ENCODE assay signal across 12 cellular contexts in the genomic region with DNA sequence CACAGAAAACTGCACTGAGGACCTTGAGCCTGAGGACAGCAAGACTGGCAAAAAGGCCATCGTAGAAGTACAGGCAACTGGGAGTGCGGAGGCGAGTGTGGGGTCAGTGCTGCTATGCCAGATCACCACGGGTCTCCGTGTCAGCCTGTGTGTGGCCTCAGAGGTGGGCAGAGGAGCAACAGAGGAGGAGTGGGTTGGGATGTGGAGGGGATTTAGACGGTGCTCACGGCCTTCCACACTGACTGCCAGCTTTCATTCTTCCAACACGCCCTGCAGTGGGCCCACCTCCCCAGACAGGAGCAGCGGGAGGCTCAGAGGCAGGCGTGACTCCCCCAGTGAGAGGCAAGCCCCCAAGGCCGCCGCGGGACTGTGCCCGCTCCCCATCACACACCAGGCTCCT. TPM values are rescaled to one million over a fixed set of nuclear protein-coding genes. Genes with fewer than 3 reads are reported as not detected.
A peak's percentile ranks its signal among the peaks of the same experiment; 100 is the strongest.
DNase-seq lines count a peak whose midpoint lies in the region; ATAC-seq and TF ChIP-seq lines count a peak whose summit lies in the region.
"Had no signal": no experiment of that assay in that cellular context is flagged by ENCODE, and none has a peak within 500 bp of the region (broad histone marks: within the 10 kb centered on the region; RNA-seq: fewer than 3 reads in every experiment).

No MANE protein-coding gene starts in this region.

- H3K36me3 Mint-ChIP-seq in WTC11: no peaks in the 10 kb centered on the region

- H2BK120ac ChIP-seq in mesendoderm (ENCODE audit: low read depth, low read length): peak overlapping the region; percentile 48

- H3K23ac ChIP-seq in mesendoderm (ENCODE audit: low read length): no peak overlapping the region

- H3K4me3 Mint-ChIP-seq in WTC11: no peak overlapping the region

- no peak overlapping the region for H2BK15ac ChIP-seq in mesendoderm (replicated peaks; ENCODE audit: low read depth)

- H3K4ac ChIP-seq in mesendoderm (ENCODE audit: low read depth, low read length): peak overlapping the region; percentile 8

- peaks cover 7% of the 10 kb centered on the region for H3K27me3 Mint-ChIP-seq in WTC11 (ENCODE audit: low read depth)

- H3K4me2 ChIP-seq in mesendoderm (ENCODE audit: low read length): no peak overlapping the region

- H3K4me1 ChIP-seq in mesendoderm (ENCODE audit: control insufficient read depth, low read depth, low read length) (peaks cover 33% of the 10 kb centered on the region), spleen (peaks cover 18 to 60% (median 44%) of the 10 kb centered on the region in 6 donors)

- H3K79me2 ChIP-seq in mesendoderm (ENCODE audit: control insufficient read depth, insufficient read depth, low read length): no peaks in the 10 kb centered on the region

- POLR2A ChIA-PET in WTC11 (lab: Charles Lee): interaction anchor here (1.1 to 1.3 kb wide), 2 partner anchors 13 to 14 kb away, joined by 3 read pairs; no protein-coding TSS in a partner anchor

- H3K4me1 Mint-ChIP-seq in WTC11: peaks cover 51% of the 10 kb centered on the region

- no peaks in the 10 kb centered on the region for H3K79me1 ChIP-seq in mesendoderm (ENCODE audit: low read length)

- no peaks in the 10 kb centered on the region for H3K9me3 ChIP-seq in spleen
- H3K9me3 ChIP-seq: esophagus squamous epithelium had no signal

- intact Hi-C loops in spleen (cut with DNase I; ENCODE audit: low total_unique reads): no loop called here

- H3K36me3 ChIP-seq in H7 (replicated peaks; ENCODE audit: control insufficient read depth, insufficient read depth, low read length) (no peaks in the 10 kb centered on the region), mesendoderm (ENCODE audit: control insufficient read depth, insufficient read depth, low read length) (no peaks in the 10 kb centered on the region), spleen (no peaks in the 10 kb centered on the region)
- H3K36me3 ChIP-seq: esophagus squamous epithelium had no signal

- no CpG with 5 or more reads among the region's 14 CpGs for WGBS in mesendoderm (ENCODE audit: extremely low coverage, insufficient coverage, low lambda C conversion rate)
- WGBS in spleen, 5 donors: 70 to 79% (median 77%) methylated on average over 14 of the region's 14 CpGs

- peak overlapping the region; percentile 79 for H2BK5ac ChIP-seq in mesendoderm (ENCODE audit: low read length)

- H3K27ac ChIP-seq in mesendoderm (ENCODE audit: low read depth, low read length): peak overlapping the region; percentile 15
- peak overlapping the region in 1 of 8 donors; percentile 21 for H3K27ac ChIP-seq in spleen
- H3K27ac ChIP-seq: esophagus squamous epithelium, HL-60 had no signal

- no peak overlapping the region for H4K8ac ChIP-seq in mesendoderm (ENCODE audit: low read depth, low read length)

- H3K9me3 Mint-ChIP-seq in WTC11: no peaks in the 10 kb centered on the region

- DNase-seq in H7 (peak; percentile 48), WTC11 (ENCODE audit: low spot score) (peak; percentile 11), mesendoderm (no peak), spleen (peak; percentile 63), NCI-H446 (lab: John Stamatoyannopoulos, UW) (no peak), HuH-7 (ENCODE audit: low spot score) (no peak)
- DNase-seq: esophagus squamous epithelium, KG1, NCI-H2081 treated with DMSO at 0.1 percent for 48 hours, T-helper 9 cell had no signal

- peak overlapping the region; percentile 17 for H3K18ac ChIP-seq in mesendoderm (ENCODE audit: low read length)

- TF ChIP-seq CTCF in WTC11 (IDR thresholded peaks at IDR 0.05) (no peak), spleen (IDR thresholded peaks at IDR 0.05 in 8 of 11, conservative IDR thresholded peaks at IDR 0.05 in 3 of 11) (no peak)

- no peak for TF ChIP-seq POLR2A in spleen (IDR thresholded peaks at IDR 0.05)

- CTCF ChIA-PET in WTC11 (lab: Charles Lee): interaction anchor here (0.6 to 1.7 kb wide), 23 partner anchors 10 to 387 kb away, joined by 3 to 15 read pairs (median 4); no protein-coding TSS in a partner anchor

- peak overlapping the region; percentile 75 for H3K56ac ChIP-seq in mesendoderm (ENCODE audit: low read length)

- peak overlapping the region; percentile 1 for H2AK5ac ChIP-seq in mesendoderm (ENCODE audit: low read length)

- peak overlapping the region; percentile 25 for H3K9ac ChIP-seq in mesendoderm (ENCODE audit: low read length)

- no peak overlapping the region for H4K5ac ChIP-seq in mesendoderm (ENCODE audit: low read length)

- H3K4me3 ChIP-seq in H7 (ENCODE audit: insufficient read depth, low read depth, low read length) (no peak overlapping the region), mesendoderm (ENCODE audit: low read length) (no peak overlapping the region), spleen (no peak overlapping the region)
- H3K4me3 ChIP-seq: esophagus squamous epithelium had no signal

- no peak for ATAC-seq in WTC11
- ATAC-seq in HG03457 (IDR thresholded peaks at IDR 0.05; ENCODE audit: unreplicated experiment): no peak

- no peak overlapping the region for H3K27ac Mint-ChIP-seq in WTC11

- H3K27me3 ChIP-seq in H7 (ENCODE audit: control insufficient read depth, insufficient read depth, low read length): no peaks in the 10 kb centered on the region
- H3K27me3 ChIP-seq in mesendoderm (ENCODE audit: insufficient read depth, low read length, poor library complexity): no peaks in the 10 kb centered on the region
- no peaks in the 10 kb centered on the region for H3K27me3 ChIP-seq in spleen (replicated peaks in 1 of 7)
- H3K27me3 ChIP-seq: esophagus squamous epithelium had no signal

TF ChIP-seq in WTC11, 78 proteins besides CTCF, POLR2A, EP300 and RAD21 (continues in another document):
- no peak for TF ChIP-seq OVOL2 (CRISPR knock-in tag; IDR thresholded peaks at IDR 0.05; ENCODE audit: borderline replicate concordance)
- no peak for TF ChIP-seq GTF2I (CRISPR knock-in tag; conservative IDR thresholded peaks at IDR 0.05)
- no peak for TF ChIP-seq ZNF219 (CRISPR knock-in tag; IDR thresholded peaks at IDR 0.05; ENCODE audit: borderline replicate concordance)
- TF ChIP-seq JAZF1 (CRISPR knock-in tag; IDR thresholded peaks at IDR 0.05): no peak
- no peak for TF ChIP-seq CBFB (CRISPR knock-in tag; IDR thresholded peaks at IDR 0.05; ENCODE audit: low read depth)
- no peak for TF ChIP-seq ZNF532 (CRISPR knock-in tag; IDR thresholded peaks at IDR 0.05; ENCODE audit: borderline replicate concordance)
- no peak for TF ChIP-seq SMAD3 (CRISPR knock-in tag; IDR thresholded peaks at IDR 0.05; ENCODE audit: borderline replicate concordance)
- TF ChIP-seq ZNF425 (CRISPR knock-in tag; conservative IDR thresholded peaks at IDR 0.05): no peak
- TF ChIP-seq MXD4 (CRISPR knock-in tag; IDR thresholded peaks at IDR 0.05; ENCODE audit: borderline replicate concordance): no peak
- no peak for TF ChIP-seq FOXJ3 (CRISPR knock-in tag; IDR thresholded peaks at IDR 0.05; ENCODE audit: borderline replicate concordance)
- TF ChIP-seq TCF7 (CRISPR knock-in tag; IDR thresholded peaks at IDR 0.05; ENCODE audit: low read depth): no peak

RNA-seq across cellular contexts. Expression of gene ZMIZ1, which starts 17.0 kb away (rescaled TPM):
- total RNA-seq in H7 (2014; rRNA removed; shearing (Covaris generic)): 20.4 and 27.2 TPM in 2 replicates
- 34.3 to 44.4 TPM (median 35.2 TPM) in 3 replicates for total RNA-seq in WTC11 (2021)
- polyA plus RNA-seq in mesendoderm (2013, experiment 1 of 2): 23.7 TPM
- 23.1 TPM for polyA plus RNA-seq in mesendoderm (2013, experiment 2 of 2)
- total RNA-seq in spleen: 100 to 1,000 TPM; 117 to 210 (median 129) TPM
- polyA plus RNA-seq in spleen: 10 to 100 TPM; 10.7 to 29.7 (median 11.8) TPM

Comparison
In these comparisons a context has a peak if more than half of its experiments do, and no peak if none do; other contexts are left out.
1. DNase-seq: peak in H7 (single experiment), WTC11 (single experiment) and spleen (single experiment); none in mesendoderm (single experiment), NCI-H446 (0 of 2) and HuH-7 (single experiment).